Comparison of ENCODE assay signal across 14 cellular contexts in genomic region chr3:15356186-15356585, GRCh38. TPM values are rescaled to one million over a fixed set of nuclear protein-coding genes. Genes with fewer than 3 reads are reported as not detected.
DNase-seq lines count a peak whose midpoint lies in the region; TF ChIP-seq lines count a peak whose summit lies in the region.
"Had no signal": no experiment of that assay in that cellular context is flagged by ENCODE, and none has a peak within 500 bp of the region (broad histone marks: within the 10 kb centered on the region; RNA-seq: fewer than 3 reads in every experiment).

No MANE protein-coding gene starts in this region.

- peaks cover 6% of the 10 kb centered on the region for H3K4me1 Mint-ChIP-seq in neural progenitor cell
- peaks cover 6 to 9% of the 10 kb centered on the region in 2 donors for H3K4me1 Mint-ChIP-seq in immature natural killer cell

- peaks cover 8% of the 10 kb centered on the region for H3F3A ChIP-seq in neural progenitor cell (ENCODE audit: low read depth)

- H3K27me3 ChIP-seq in KMS-11 (ENCODE audit: insufficient read depth, low read depth), result no peaks in the 10 kb centered on the region
- H3K27me3 ChIP-seq in neural progenitor cell, result no peaks in the 10 kb centered on the region
- no peaks in the 10 kb centered on the region for H3K27me3 ChIP-seq in sigmoid colon
- no peaks in the 10 kb centered on the region for H3K27me3 ChIP-seq in prostate gland (replicated peaks; ENCODE audit: insufficient read depth)
- H3K27me3 ChIP-seq: dorsolateral prefrontal cortex had no signal

- H3K27ac ChIP-seq in KMS-11, result peak overlapping the region; percentile 60
- H3K27ac ChIP-seq in neural progenitor cell, result no peak overlapping the region
- H3K27ac ChIP-seq in sigmoid colon, result no peak overlapping the region
- H3K27ac ChIP-seq in prostate gland, result no peak overlapping the region
- H3K27ac ChIP-seq: 22Rv1, dorsolateral prefrontal cortex, psoas muscle had no signal

- H3K79me2 ChIP-seq in KMS-11 (ENCODE audit: insufficient read depth, low read depth) (no peaks in the 10 kb centered on the region), neural progenitor cell (ENCODE audit: low read depth) (no peaks in the 10 kb centered on the region)

- H2AFZ ChIP-seq in KMS-11 (ENCODE audit: low read depth) (peak overlapping the region; percentile 38; the same call in 1 of the 2 replicates), neural progenitor cell (replicated peaks) (no peak overlapping the region)

- H3K4me1 ChIP-seq in KMS-11 (ENCODE audit: low read depth, poor library complexity, severe bottlenecking) (peaks cover 53% of the 10 kb centered on the region), neural progenitor cell (peaks cover 7% of the 10 kb centered on the region), sigmoid colon (no peaks in the 10 kb centered on the region), prostate gland (replicated peaks) (no peaks in the 10 kb centered on the region)
- H3K4me1 ChIP-seq: psoas muscle had no signal

- H3K27ac Mint-ChIP-seq in neural progenitor cell (no peak overlapping the region), immature natural killer cell (peak overlapping the region in 1 of 6 donors; percentile 42)

- WGBS in sigmoid colon, 2 donors, result 85 to 86% methylated on average over 2 of the region's 2 CpGs
- 42% methylated on average over 2 of the region's 2 CpGs for WGBS in prostate gland

- TF ChIP-seq CTCF in KMS-11 (conservative IDR thresholded peaks at IDR 0.05; ENCODE audit: low read depth, low read length) (no peak), choroid plexus epithelial cell (conservative IDR thresholded peaks at IDR 0.05; ENCODE audit: low read depth, low read length) (no peak), neural progenitor cell (IDR thresholded peaks at IDR 0.05) (no peak), sigmoid colon (IDR thresholded peaks at IDR 0.05) (no peak), prostate gland (IDR thresholded peaks at IDR 0.05) (no peak)

- intact Hi-C loops in sigmoid colon (cut with DNase I) (no loop called here), prostate gland (cut with DNase I) (no loop called here)

- H3K9me3 ChIP-seq in neural progenitor cell (ENCODE audit: low read depth) (no peaks in the 10 kb centered on the region), sigmoid colon (peaks cover 0 to 4% (median 2%) of the 10 kb centered on the region in 4 donors), prostate gland (no peaks in the 10 kb centered on the region)
- H3K9me3 ChIP-seq: psoas muscle had no signal

- peak; percentile 8 for DNase-seq in NCI-H2107 treated with DMSO at 0.1 percent for 48 hours (lab: John Stamatoyannopoulos, UW; ENCODE audit: unreplicated experiment)
- DNase-seq in NCI-H2107 (lab: John Stamatoyannopoulos, UW), result no peak
- peak; percentile 32 for DNase-seq in choroid plexus epithelial cell (ENCODE audit: low read depth)
- DNase-seq in neural progenitor cell (ENCODE audit: low spot score), result peak; percentile 25
- DNase-seq in immature natural killer cell, result no peak
- DNase-seq in sigmoid colon, result no peak
- no peak for DNase-seq in prostate gland (ENCODE audit: low spot score)
- DNase-seq: dorsolateral prefrontal cortex, foreskin melanocyte, left ventricle myocardium superior, NCI-H2081 treated with DMSO at 0.1 percent for 48 hours, psoas muscle had no signal

- H3K4me3 ChIP-seq in KMS-11 (IDR thresholded peaks at IDR 0.05; ENCODE audit: insufficient read depth, low read depth, low read length) (no peak overlapping the region), choroid plexus epithelial cell (ENCODE audit: low read depth, low read length) (no peak overlapping the region), neural progenitor cell (no peak overlapping the region), sigmoid colon (no peak overlapping the region), prostate gland (no peak overlapping the region)
- H3K4me3 ChIP-seq: dorsolateral prefrontal cortex, psoas muscle had no signal

- peak overlapping the region; percentile 63 for H3K4me2 ChIP-seq in KMS-11
- H3K4me2 ChIP-seq in neural progenitor cell, result no peak overlapping the region

- H3K9me3 Mint-ChIP-seq in neural progenitor cell, result no peaks in the 10 kb centered on the region
- H3K9me3 Mint-ChIP-seq in immature natural killer cell, result no peaks in the 10 kb centered on the region

- H3K4me3 Mint-ChIP-seq in neural progenitor cell, result no peak overlapping the region
- no peak overlapping the region for H3K4me3 Mint-ChIP-seq in immature natural killer cell

- H4K20me1 ChIP-seq in KMS-11 (ENCODE audit: insufficient read depth), result no peaks in the 10 kb centered on the region
- no peaks in the 10 kb centered on the region for H4K20me1 ChIP-seq in neural progenitor cell (ENCODE audit: low read depth)

- H3K9ac ChIP-seq in KMS-11, result peak overlapping the region; percentile 27; the same call in 1 of the 2 replicates
- no peak overlapping the region for H3K9ac ChIP-seq in neural progenitor cell

- no peaks in the 10 kb centered on the region for H3K36me3 ChIP-seq in KMS-11 (ENCODE audit: insufficient read depth)
- H3K36me3 ChIP-seq in neural progenitor cell, result no peaks in the 10 kb centered on the region
- no peaks in the 10 kb centered on the region for H3K36me3 ChIP-seq in sigmoid colon
- no peaks in the 10 kb centered on the region for H3K36me3 ChIP-seq in prostate gland

- H3K36me3 Mint-ChIP-seq in neural progenitor cell, result no peaks in the 10 kb centered on the region
- no peaks in the 10 kb centered on the region for H3K36me3 Mint-ChIP-seq in immature natural killer cell

- no peak for TF ChIP-seq EP300 in sigmoid colon (IDR thresholded peaks at IDR 0.05)

- TF ChIP-seq POLR2A in sigmoid colon (IDR thresholded peaks at IDR 0.05) (no peak), prostate gland (IDR thresholded peaks at IDR 0.05) (no peak)

- H3K27me3 Mint-ChIP-seq in neural progenitor cell (ENCODE audit: insufficient read depth, low read depth) (no peaks in the 10 kb centered on the region), immature natural killer cell (ENCODE audit: low read depth in 3 of 3) (peaks cover 0 to 4% (median 0%) of the 10 kb centered on the region in 3 donors)

RNA-seq across cellular contexts. Expression of gene SH3BP5, which starts 23.8 kb away (rescaled TPM):
- total RNA-seq in neural progenitor cell (ENCODE audit: low replicate concordance) (9.1 and 11.2 TPM in 2 replicates), sigmoid colon (10 to 100 TPM; 25.1 to 40.4 (median 31.9) TPM), prostate gland (10 to 100 TPM; 13.3 to 71.6 TPM)
- polyA plus RNA-seq in immature natural killer cell (100 to 1,000 TPM in 1 of 3 donors, 10 to 100 TPM in 2; 52.1 to 160 (median 67.4) TPM), sigmoid colon (10 to 100 TPM in 2 of 3 donors, 1 to 10 TPM in 1; 5.5 to 31.2 (median 21.6) TPM)

Comparison
In these comparisons a context has a peak if more than half of its experiments do, and no peak if none do; other contexts are left out.
1. DNase-seq: peak in NCI-H2107 treated with DMSO at 0.1 percent for 48 hours (single experiment), choroid plexus epithelial cell (single experiment) and neural progenitor cell (single experiment); none in NCI-H2107 (single experiment), immature natural killer cell (0 of 3), sigmoid colon (single experiment) and prostate gland (single experiment).